30 cellular contexts compared by ENCODE assay signal in genomic region chr6:78984225-78984950, GRCh38.
"Had no signal": no experiment of that assay in that cellular context is flagged by ENCODE, and none has a peak within 500 bp of the region (broad histone marks: within the 10 kb centered on the region; RNA-seq: fewer than 3 reads in every experiment).

No MANE protein-coding gene starts in this region.

- H3K9me3 Mint-ChIP-seq: activated naive CD4-positive, alpha-beta T cell treated with anti-CD3 and anti-CD28 coated beads, Interleukin-2, amount 50 U/mL, for 72 hours; activated naive CD8-positive, alpha-beta T cell treated with anti-CD3 and anti-CD28 coated beads, Interleukin-2, amount 50 U/mL, for 24 hours; activated T-cell treated with anti-CD3 and anti-CD28 coated beads, Interleukin-2, amount 50 U/mL, for 24 hours; activated T-helper 1 cell treated with anti-CD3 and anti-CD28 coated beads, Interleukin-12 subunit alpha, Interleukin-12 subunit beta, Interleukin-2, Interleukin-4 antibody, amounts not matched to agents 30 ng/mL and 10 ng/mL and 1 ng/mL, durations not matched to agents 14 hours and 24 hours and 36 hours; IgD-negative memory B cell; T-helper 1 cell treated with Interleukin-12 subunit alpha and Interleukin-12 subunit beta and Interleukin-4 antibody, amounts not matched to agents 30 μg/mL and 1 μg/mL, for 36 hours; WTC11 had no signal

- H3K27ac ChIP-seq: ascending aorta, brain microvascular endothelial cell, Peyer's patch, RWPE1 had no signal

- H3K4me1 Mint-ChIP-seq: activated CD8-positive, alpha-beta memory T cell treated with anti-CD3 and anti-CD28 coated beads, Interleukin-2, amount 10 ng/mL, durations not matched to agents 7 days and 5 days; activated naive CD8-positive, alpha-beta T cell treated with anti-CD3 and anti-CD28 coated beads, Interleukin-2, amount 50 U/mL, for 24 hours; WTC11 had no signal

- ATAC-seq: activated CD8-positive, alpha-beta memory T cell treated with anti-CD3 and anti-CD28 coated beads, Interleukin-2, amount 10 ng/mL, durations not matched to agents 7 days and 5 days; activated naive CD4-positive, alpha-beta T cell treated with anti-CD3 and anti-CD28 coated beads, Interleukin-2, amount 50 U/mL, for 72 hours; activated naive CD8-positive, alpha-beta T cell treated with anti-CD3 and anti-CD28 coated beads, Interleukin-2, amount 50 U/mL, for 24 hours; WTC11 had no signal

- DNase-seq: activated CD4-positive, alpha-beta T cell treated with anti-CD3 and anti-CD28 coated beads for 48 hours; activated CD4-positive, alpha-beta T cell treated with anti-CD3 and anti-CD28 coated beads, Interleukin-2, amount 50 U/mL, for 4 hours; activated CD4-positive, CD25-positive, alpha-beta regulatory T cell treated with anti-CD3 and anti-CD28 coated beads, Interleukin-2, amount 50 U/mL, for 72 hours; activated CD8-positive, alpha-beta memory T cell treated with anti-CD3 and anti-CD28 coated beads, Interleukin-2, amount 10 ng/mL, durations not matched to agents 7 days and 5 days; activated effector memory CD4-positive, alpha-beta T cell treated with anti-CD3 and anti-CD28 coated beads, Interleukin-2, amount 50 U/mL, for 16 hours; activated naive CD4-positive, alpha-beta T cell treated with Interleukin-2 at 50 U/mL for 16 hours; activated naive CD8-positive, alpha-beta T cell treated with anti-CD3 and anti-CD28 coated beads, Interleukin-2, amount 50 U/mL, for 24 hours; activated T-cell treated with anti-CD3 and anti-CD28 coated beads, Interleukin-2, amount 50 U/mL, for 24 hours; amniotic stem cell; brain microvascular endothelial cell; KG1; NCI-H1092; NCI-H1417 treated with DMSO at 0.1 percent for 48 hours; NCI-H1694; NCI-H2029; NCI-H2107; NCI-H2171 treated with DMSO at 0.1 percent for 48 hours; NCI-H226; NCI-H526; NCI-H774; OCI-M1; Peyer's patch; SHP77 treated with DMSO at 0.1 percent for 48 hours had no signal

- H3K27me3 ChIP-seq: ascending aorta, brain microvascular endothelial cell, Peyer's patch had no signal

- H3K4me3 ChIP-seq: ascending aorta, Peyer's patch had no signal

- H3K4me3 Mint-ChIP-seq: activated CD8-positive, alpha-beta memory T cell treated with anti-CD3 and anti-CD28 coated beads, Interleukin-2, amount 10 ng/mL, durations not matched to agents 7 days and 5 days; activated naive CD8-positive, alpha-beta T cell treated with anti-CD3 and anti-CD28 coated beads, Interleukin-2, amount 50 U/mL, for 24 hours; activated T-cell treated with anti-CD3 and anti-CD28 coated beads, Interleukin-2, amount 50 U/mL, for 24 hours; activated T-helper 1 cell treated with anti-CD3 and anti-CD28 coated beads, Interleukin-12 subunit alpha, Interleukin-12 subunit beta, Interleukin-2, Interleukin-4 antibody, amounts not matched to agents 30 ng/mL and 10 ng/mL and 1 ng/mL, durations not matched to agents 14 hours and 24 hours and 36 hours; IgD-negative memory B cell; T-helper 1 cell treated with Interleukin-12 subunit alpha and Interleukin-12 subunit beta and Interleukin-4 antibody, amounts not matched to agents 30 μg/mL and 1 μg/mL, for 36 hours; WTC11 had no signal

- H3K4me1 ChIP-seq: ascending aorta, Peyer's patch had no signal

- H3K27me3 Mint-ChIP-seq: activated CD8-positive, alpha-beta memory T cell treated with anti-CD3 and anti-CD28 coated beads, Interleukin-2, amount 10 ng/mL, durations not matched to agents 7 days and 5 days; activated naive CD8-positive, alpha-beta T cell treated with anti-CD3 and anti-CD28 coated beads, Interleukin-2, amount 50 U/mL, for 24 hours; activated T-cell treated with anti-CD3 and anti-CD28 coated beads, Interleukin-2, amount 50 U/mL, for 24 hours; IgD-negative memory B cell had no signal

- H3K27ac Mint-ChIP-seq: activated CD8-positive, alpha-beta memory T cell treated with anti-CD3 and anti-CD28 coated beads, Interleukin-2, amount 10 ng/mL, durations not matched to agents 7 days and 5 days; activated naive CD4-positive, alpha-beta T cell treated with anti-CD3 and anti-CD28 coated beads, Interleukin-2, amount 50 U/mL, for 72 hours; activated naive CD8-positive, alpha-beta T cell treated with anti-CD3 and anti-CD28 coated beads, Interleukin-2, amount 50 U/mL, for 24 hours; activated T-cell treated with anti-CD3 and anti-CD28 coated beads, Interleukin-2, amount 50 U/mL, for 24 hours; activated T-helper 1 cell treated with anti-CD3 and anti-CD28 coated beads, Interleukin-12 subunit alpha, Interleukin-12 subunit beta, Interleukin-2, Interleukin-4 antibody, amounts not matched to agents 30 ng/mL and 10 ng/mL and 1 ng/mL, durations not matched to agents 14 hours and 24 hours and 36 hours; T-helper 1 cell treated with Interleukin-12 subunit alpha and Interleukin-12 subunit beta and Interleukin-4 antibody, amounts not matched to agents 30 μg/mL and 1 μg/mL, for 36 hours; WTC11 had no signal

- H3K9me3 ChIP-seq: ascending aorta, Peyer's patch had no signal
